ENCODE assay signal across 19 cellular contexts in the genomic region with DNA sequence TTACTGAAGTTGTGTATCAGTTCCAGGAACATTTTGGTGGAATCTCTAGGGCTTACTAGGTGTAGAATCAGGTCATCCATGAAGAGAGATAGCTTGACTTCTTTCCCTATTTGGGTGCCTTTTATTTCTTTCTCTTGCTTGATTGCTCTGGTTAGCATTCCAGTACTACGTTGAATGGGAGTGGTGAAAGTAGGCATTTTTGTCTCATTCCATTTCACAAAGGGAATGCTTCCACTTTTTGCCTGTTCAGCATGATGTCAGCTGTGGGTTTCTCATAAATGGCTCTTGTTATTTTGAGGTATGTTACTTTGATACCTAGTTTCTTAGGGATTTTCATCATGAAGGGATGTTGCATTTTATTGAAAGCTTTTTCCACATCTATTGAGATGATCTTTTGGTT.
"Had no signal": no experiment of that assay in that cellular context is flagged by ENCODE, and none has a peak within 500 bp of the region (broad histone marks: within the 10 kb centered on the region; RNA-seq: fewer than 3 reads in every experiment).

No MANE protein-coding gene starts in this region.

- H3K79me2 ChIP-seq: hepatocyte had no signal

- FAIRE-seq: bronchial epithelial cell, islet of Langerhans had no signal

- H2AFZ ChIP-seq: hepatocyte had no signal

- ATAC-seq: activated T-cell treated with anti-CD3 and anti-CD28 coated beads, Interleukin-2, amount 50 U/mL, for 4 hours; stimulated activated memory B cell treated with anti-CD40 and anti-IgM and Interleukin-4, amounts not matched to agents 10 μg/mL and 1 μg/mL and 100 μg/mL, for 72 hours had no signal

- H3K4me2 ChIP-seq: hepatocyte had no signal

- H3K4me1 ChIP-seq: right atrium auricular region had no signal

- H3K4me3 ChIP-seq: esophagus squamous epithelium, hepatocyte, left ventricle myocardium inferior, right atrium auricular region had no signal

- H3K27ac ChIP-seq: esophagus squamous epithelium, hepatocyte, left ventricle myocardium inferior, right atrium auricular region had no signal

- DNase-seq: activated CD4-positive, alpha-beta T cell treated with anti-CD3 and anti-CD28 coated beads, Interleukin-2, amount 50 U/mL, for 1 hour; activated CD4-positive, CD25-positive, alpha-beta regulatory T cell treated with anti-CD3 and anti-CD28 coated beads, Interleukin-2, amount 50 U/mL, for 72 hours; activated CD8-positive, alpha-beta memory T cell treated with anti-CD3 and anti-CD28 coated beads, Interleukin-2, amount 50 U/mL, for 4 hours; activated effector memory CD4-positive, alpha-beta T cell treated with Interleukin-2 at 50 U/mL for 16 hours; activated naive CD4-positive, alpha-beta T cell treated with anti-CD3 and anti-CD28 coated beads, Interleukin-2, amount 50 U/mL, for 16 hours; activated T-cell treated with anti-CD3 and anti-CD28 coated beads, Interleukin-2, amount 50 U/mL, for 4 hours; aorta; cerebellar nuclear complex; effector CD8-positive, alpha-beta T cell; esophagus squamous epithelium; foreskin fibroblast; left ventricle myocardium inferior; stimulated activated CD4-positive, alpha-beta T cell treated with anti-CD3 and anti-CD28 coated beads, Interleukin-4, amount 100 ng/mL, for 1 hour; T1000 had no signal

- H3K36me3 ChIP-seq: esophagus squamous epithelium, left ventricle myocardium inferior, right atrium auricular region had no signal

- H3K27me3 ChIP-seq: esophagus squamous epithelium, hepatocyte, right atrium auricular region had no signal

- H3K9me3 ChIP-seq: left ventricle myocardium inferior, right atrium auricular region had no signal
